Comparison of ENCODE assay signal across 16 cellular contexts in the genomic region with DNA sequence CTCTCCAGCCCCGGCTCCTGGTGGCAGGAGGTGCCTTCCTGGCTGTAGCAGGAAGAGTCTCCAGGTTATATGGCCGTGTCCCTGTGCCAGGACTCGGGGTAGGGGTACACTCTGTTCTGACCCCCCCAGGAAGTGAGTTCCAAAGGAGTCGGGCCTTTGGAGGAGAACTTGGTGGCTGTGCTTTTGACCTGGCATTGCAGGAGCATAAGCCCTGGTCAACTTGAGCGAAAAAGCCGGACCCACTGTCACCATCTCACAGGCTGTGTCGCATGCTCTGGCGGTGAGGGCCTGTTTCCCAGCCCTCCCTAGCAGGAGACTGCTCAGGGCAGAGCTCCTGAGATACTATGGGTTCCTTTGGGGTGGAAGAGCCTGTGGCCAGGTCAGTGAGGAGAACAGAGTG. TPM values are rescaled to one million over a fixed set of nuclear protein-coding genes. Genes with fewer than 3 reads are reported as not detected.
"Had no signal": no experiment of that assay in that cellular context is flagged by ENCODE, and none has a peak within 500 bp of the region (broad histone marks: within the 10 kb centered on the region; RNA-seq: fewer than 3 reads in every experiment).

No MANE protein-coding gene starts in this region.

- H3K36me3 ChIP-seq: breast epithelium, prostate gland, right lobe of liver had no signal

- ATAC-seq: activated naive CD8-positive, alpha-beta T cell treated with anti-CD3 and anti-CD28 coated beads, Interleukin-2, amount 50 U/mL, for 24 hours; activated T-helper 17 cell treated with anti-CD3 and anti-CD28 coated beads, Interleukin-2, amount 50 U/mL, for 72 hours; T-cell had no signal

- H3K27me3 ChIP-seq: breast epithelium, dorsolateral prefrontal cortex, right lobe of liver had no signal

- H3K27ac ChIP-seq: right lobe of liver had no signal

- H3K4me1 Mint-ChIP-seq: activated naive CD8-positive, alpha-beta T cell treated with anti-CD3 and anti-CD28 coated beads, Interleukin-2, amount 50 U/mL, for 24 hours; activated T-helper 17 cell treated with anti-CD3 and anti-CD28 coated beads, Interleukin-2, amount 50 U/mL, for 72 hours; stimulated activated naive B cell treated with anti-CD40 and anti-IgM and Interleukin-4, amounts not matched to agents 10 μg/mL and 1 μg/mL and 100 μg/mL, for 72 hours; T-cell had no signal

- H3K9me3 ChIP-seq: breast epithelium, prostate gland, right lobe of liver, SK-N-SH had no signal

- H3K27ac Mint-ChIP-seq: activated naive CD8-positive, alpha-beta T cell treated with anti-CD3 and anti-CD28 coated beads, Interleukin-2, amount 50 U/mL, for 24 hours; activated T-helper 17 cell treated with anti-CD3 and anti-CD28 coated beads, Interleukin-2, amount 50 U/mL, for 72 hours; endodermal cell; nephron; stimulated activated naive B cell treated with anti-CD40 and anti-IgM and Interleukin-4, amounts not matched to agents 10 μg/mL and 1 μg/mL and 100 μg/mL, for 72 hours; T-cell had no signal

- H3K4me1 ChIP-seq: breast epithelium, prostate gland had no signal

- DNase-seq: activated CD4-positive, alpha-beta T cell treated with anti-CD3 and anti-CD28 coated beads for 1 hour; activated CD4-positive, alpha-beta T cell treated with anti-CD3 and anti-CD28 coated beads, Interleukin-2, amount 50 U/mL, for 4 hours; activated naive CD4-positive, alpha-beta T cell treated with Interleukin-2 at 50 U/mL for 16 hours; activated naive CD8-positive, alpha-beta T cell treated with anti-CD3 and anti-CD28 coated beads, Interleukin-2, amount 50 U/mL, for 24 hours; activated T-cell treated with anti-CD3 and anti-CD28 coated beads for 4 hours; endodermal cell; SK-N-SH; stimulated activated naive B cell treated with anti-CD40 and anti-IgM and Interleukin-4, amounts not matched to agents 10 μg/mL and 1 μg/mL and 100 μg/mL, for 72 hours had no signal

- H3K9me3 Mint-ChIP-seq: activated naive CD8-positive, alpha-beta T cell treated with anti-CD3 and anti-CD28 coated beads, Interleukin-2, amount 50 U/mL, for 24 hours; endodermal cell; nephron; T-cell had no signal

- H3K27me3 Mint-ChIP-seq: activated naive CD8-positive, alpha-beta T cell treated with anti-CD3 and anti-CD28 coated beads, Interleukin-2, amount 50 U/mL, for 24 hours; activated T-helper 17 cell treated with anti-CD3 and anti-CD28 coated beads, Interleukin-2, amount 50 U/mL, for 72 hours; T-cell had no signal

- H3K4me3 ChIP-seq: breast epithelium, dorsolateral prefrontal cortex, prostate gland, right lobe of liver had no signal

- H3K4me3 Mint-ChIP-seq: activated naive CD8-positive, alpha-beta T cell treated with anti-CD3 and anti-CD28 coated beads, Interleukin-2, amount 50 U/mL, for 24 hours; activated T-helper 17 cell treated with anti-CD3 and anti-CD28 coated beads, Interleukin-2, amount 50 U/mL, for 72 hours; endodermal cell; nephron; stimulated activated naive B cell treated with anti-CD40 and anti-IgM and Interleukin-4, amounts not matched to agents 10 μg/mL and 1 μg/mL and 100 μg/mL, for 72 hours; T-cell had no signal

RNA-seq across cellular contexts. Expression of gene GADD45G, which starts 36.0 kb away (rescaled TPM):
- total RNA-seq: epithelial cell of proximal tubule had no signal
